2 cellular contexts compared by ENCODE assay signal in genomic region chr2:64493788-64494187, GRCh38.
TF ChIP-seq lines count a peak whose summit lies in the region.

No MANE protein-coding gene starts in this region.

TF ChIP-seq in SK-N-SH, 30 proteins besides CTCF, POLR2A, EP300 and RAD21 (continued from another document):
- TF ChIP-seq GABPA (IDR thresholded peaks at IDR 0.05; ENCODE audit: low read depth): no peak
TF ChIP-seq in SK-N-SH: peak in this region for 1.

TF ChIP-seq in SK-N-SH treated with all-trans-retinoic acid at 6 μM for 48 hours, 23 proteins besides CTCF, POLR2A, EP300 and RAD21 (continued from another document):
- no peak for TF ChIP-seq PATZ1 (CRISPR knock-in tag; IDR thresholded peaks at IDR 0.05; ENCODE audit: borderline replicate concordance)
- TF ChIP-seq OSR1 (CRISPR knock-in tag; IDR thresholded peaks at IDR 0.05): no peak
TF ChIP-seq in SK-N-SH treated with all-trans-retinoic acid at 6 μM for 48 hours: peak in this region for 0.
